Comparison of ENCODE assay signal across 11 cellular contexts in genomic region chr7:137874390-137874789, GRCh38. TPM values are rescaled to one million over a fixed set of nuclear protein-coding genes. Genes with fewer than 3 reads are reported as not detected.
DNase-seq lines count a peak whose midpoint lies in the region; ATAC-seq and TF ChIP-seq lines count a peak whose summit lies in the region.
"Had no signal": no experiment of that assay in that cellular context is flagged by ENCODE, and none has a peak within 500 bp of the region (broad histone marks: within the 10 kb centered on the region; RNA-seq: fewer than 3 reads in every experiment).

No MANE protein-coding gene starts in this region.

- peaks cover 4% of the 10 kb centered on the region for H3K9me3 Mint-ChIP-seq in osteocyte (ENCODE audit: unreplicated experiment)

- no peak for ATAC-seq in GM18519 (IDR thresholded peaks at IDR 0.05; ENCODE audit: low FRiP score, unreplicated experiment)

- DNase-seq in AG20443 (ENCODE audit: low spot score) (peak; percentile 69), LHCN-M2 (ENCODE audit: low read depth) (peak; percentile 99), dermis blood vessel endothelial cell (peak; percentile 65), osteocyte (ENCODE audit: extremely low spot score, unreplicated experiment) (no peak), DMS153 treated with DMSO at 0.1 percent for 48 hours (lab: John Stamatoyannopoulos, UW; ENCODE audit: unreplicated experiment) (no peak), Kasumi-1 (lab: John Stamatoyannopoulos, UW) (no peak), RWPE1 (ENCODE audit: low spot score) (no peak)
- DNase-seq: aorta, GDM1, head of caudate nucleus had no signal

- H3K27ac Mint-ChIP-seq in osteocyte (ENCODE audit: unreplicated experiment): peak overlapping the region; percentile 91

- H3K36me3 Mint-ChIP-seq in osteocyte (ENCODE audit: unreplicated experiment): peaks cover 55% of the 10 kb centered on the region

- CTCF ChIA-PET in RWPE1 (lab: Yijun Ruan, JAX): no interaction called here

- H3K4me3 Mint-ChIP-seq in osteocyte (ENCODE audit: unreplicated experiment): peak overlapping the region; percentile 18

- H3K27me3 Mint-ChIP-seq in osteocyte (ENCODE audit: unreplicated experiment): no peaks in the 10 kb centered on the region

- TF ChIP-seq CTCF in osteocyte (IDR thresholded peaks at IDR 0.05): no peak
- no peak for TF ChIP-seq CTCF in RWPE1 (conservative IDR thresholded peaks at IDR 0.05; ENCODE audit: low read depth)

- H3K27ac ChIP-seq in RWPE1: no peak overlapping the region

- POLR2A ChIA-PET in RWPE1 (lab: Yijun Ruan, JAX; ENCODE audit: low non-redundant PET): no interaction called here

- H3K4me1 Mint-ChIP-seq in osteocyte (ENCODE audit: unreplicated experiment): peaks cover 49% of the 10 kb centered on the region

RNA-seq across cellular contexts. Expression of gene DGKI, which starts 27.6 kb away (rescaled TPM):
- 4.2 and 5.3 TPM in 2 replicates for total RNA-seq in LHCN-M2 (2014; rRNA removed)
- polyA plus RNA-seq in LHCN-M2 (2012): 4.4 TPM
- total RNA-seq in dermis blood vessel endothelial cell: 2.7 and 3.9 TPM in 2 replicates
- total RNA-seq in osteocyte: 3.0 and 3.1 TPM in 2 replicates

Comparison
In these comparisons a context has a peak if more than half of its experiments do, and no peak if none do; other contexts are left out.
1. DNase-seq: peak in AG20443 (single experiment), LHCN-M2 (single experiment) and dermis blood vessel endothelial cell (single experiment); none in osteocyte (single experiment), DMS153 treated with DMSO at 0.1 percent for 48 hours (single experiment), Kasumi-1 (0 of 2) and RWPE1 (single experiment).